ENCODE assay signal across 26 cellular contexts in the genomic region with DNA sequence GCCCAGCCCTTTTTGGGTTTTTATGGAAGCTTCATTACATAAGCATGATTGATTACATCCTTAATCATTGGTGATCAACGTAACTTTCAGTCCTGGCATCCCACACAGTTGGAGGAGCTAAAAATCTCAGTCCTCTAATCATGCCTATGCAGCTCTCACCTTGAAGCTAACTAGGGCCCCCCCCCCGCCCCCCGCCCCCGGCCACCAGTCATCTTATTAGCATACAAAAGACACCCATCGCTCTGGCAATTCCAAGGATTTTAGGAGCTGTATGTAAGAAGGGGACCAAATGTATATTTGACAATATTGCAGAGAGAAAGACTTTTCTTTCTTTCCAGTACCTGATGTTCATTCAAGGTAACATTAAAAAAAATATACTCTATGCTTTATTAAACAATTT.
"Had no signal": no experiment of that assay in that cellular context is flagged by ENCODE, and none has a peak within 500 bp of the region (broad histone marks: within the 10 kb centered on the region; RNA-seq: fewer than 3 reads in every experiment).

No MANE protein-coding gene starts in this region.

- ATAC-seq: gastroesophageal sphincter; heart left ventricle; left cardiac atrium; left lung; naive thymus-derived CD4-positive, alpha-beta T cell had no signal

- H3K27ac ChIP-seq: epithelial cell of prostate, esophagus muscularis mucosa, gastroesophageal sphincter, heart left ventricle, hepatocyte, left lung, prostate gland, right atrium auricular region, sigmoid colon, spleen, tibial artery, upper lobe of left lung had no signal

- H2AFZ ChIP-seq: hepatocyte had no signal

- H3K4me1 Mint-ChIP-seq: stimulated activated memory B cell treated with anti-CD40 and anti-IgM and Interleukin-4, amounts not matched to agents 10 μg/mL and 1 μg/mL and 100 μg/mL, for 72 hours had no signal

- H3K27ac Mint-ChIP-seq: naive thymus-derived CD4-positive, alpha-beta T cell; stimulated activated memory B cell treated with anti-CD40 and anti-IgM and Interleukin-4, amounts not matched to agents 10 μg/mL and 1 μg/mL and 100 μg/mL, for 72 hours had no signal

- H3K4me2 ChIP-seq: hepatocyte had no signal

- H3K4me3 Mint-ChIP-seq: naive thymus-derived CD4-positive, alpha-beta T cell; nephron; stimulated activated memory B cell treated with anti-CD40 and anti-IgM and Interleukin-4, amounts not matched to agents 10 μg/mL and 1 μg/mL and 100 μg/mL, for 72 hours had no signal

- H3K4me1 ChIP-seq: esophagus muscularis mucosa, gastroesophageal sphincter, left lung, prostate gland, right atrium auricular region, sigmoid colon, spleen, tibial artery, upper lobe of left lung had no signal

- H3K36me3 ChIP-seq: esophagus muscularis mucosa, gastroesophageal sphincter, heart left ventricle, left lung, prostate gland, right atrium auricular region, sigmoid colon, spleen, tibial artery, upper lobe of left lung had no signal

- H3K9me3 ChIP-seq: esophagus muscularis mucosa, gastroesophageal sphincter, heart left ventricle, left lung, prostate gland, right atrium auricular region, testis, tibial artery, upper lobe of left lung had no signal

- H3K36me3 Mint-ChIP-seq: stimulated activated memory B cell treated with anti-CD40 and anti-IgM and Interleukin-4, amounts not matched to agents 10 μg/mL and 1 μg/mL and 100 μg/mL, for 72 hours had no signal

- H3K9me3 Mint-ChIP-seq: nephron; stimulated activated memory B cell treated with anti-CD40 and anti-IgM and Interleukin-4, amounts not matched to agents 10 μg/mL and 1 μg/mL and 100 μg/mL, for 72 hours had no signal

- H3K4me3 ChIP-seq: esophagus muscularis mucosa, gastroesophageal sphincter, heart left ventricle, hepatocyte, left lung, prostate gland, right atrium auricular region, sigmoid colon, spleen, testis, tibial artery, upper lobe of left lung had no signal

- H3K79me2 ChIP-seq: hepatocyte had no signal

- DNase-seq: cortex of kidney; effector CD4-positive, alpha-beta T cell; heart left ventricle; left cardiac atrium; left lung; mesenchymal stem cell; midbrain; naive thymus-derived CD4-positive, alpha-beta T cell; nucleus accumbens; sigmoid colon; spleen; stimulated activated CD4-positive, alpha-beta T cell treated with anti-CD3 and anti-CD28 coated beads, Interleukin-4, amount 100 ng/mL, for 4 hours; stimulated activated naive CD8-positive, alpha-beta T cell treated with anti-CD3 and anti-CD28 coated beads, Interleukin-15, Interleukin-2, amounts not matched to agents 100 U/mL and 50 U/mL, for 24 hours; substantia nigra; testis; tibial artery; upper lobe of left lung had no signal

- H3K27me3 ChIP-seq: esophagus muscularis mucosa, foreskin keratinocyte, gastroesophageal sphincter, hepatocyte, left lung, right atrium auricular region, sigmoid colon, testis, upper lobe of left lung had no signal
